In genomic region chr13:49303533-49304252, GRCh38 we compare ENCODE assay signal across 13 cellular contexts. TPM values are rescaled to one million over a fixed set of nuclear protein-coding genes. Genes with fewer than 3 reads are reported as not detected.
DNase-seq lines count a peak whose midpoint lies in the region; ATAC-seq and TF ChIP-seq lines count a peak whose summit lies in the region.
"Had no signal": no experiment of that assay in that cellular context is flagged by ENCODE, and none has a peak within 500 bp of the region (broad histone marks: within the 10 kb centered on the region; RNA-seq: fewer than 3 reads in every experiment).

No MANE protein-coding gene starts in this region.

- H3K9me3 ChIP-seq in Panc1 (ENCODE audit: control insufficient read depth, insufficient read depth, low read depth, low read length) = no peaks in the 10 kb centered on the region
- no peaks in the 10 kb centered on the region for H3K9me3 ChIP-seq in upper lobe of right lung
- H3K9me3 ChIP-seq: ascending aorta had no signal

- no peaks in the 10 kb centered on the region for H3K9me3 Mint-ChIP-seq in neural crest cell
- H3K9me3 Mint-ChIP-seq: activated T-cell treated with anti-CD3 and anti-CD28 coated beads, Interleukin-2, amount 50 U/mL, for 72 hours; stimulated activated naive CD8-positive, alpha-beta T cell treated with anti-CD3 and anti-CD28 coated beads, Interleukin-15, amount 100 ng/mL, for 72 hours had no signal

- BruUV-seq in Panc1 (replicated peaks; lab: Mats Ljungman, UMichigan) = no TSS peak

- POLR2A ChIA-PET in Panc1 (lab: Charles Lee) = no interaction called here

- intact Hi-C loops in Panc1 (cut with micrococcal nuclease; ENCODE audit: unreplicated experiment) (loop anchor here (5.0 kb wide), 1 partner anchor 134 kb away; no protein-coding TSS in a partner anchor), upper lobe of right lung (cut with DNase I) (loop anchor here (10.0 kb wide), 2 partner anchors 141 to 301 kb away; partner anchors contain the start of genes CAB39L and SETDB2)

- TF ChIP-seq CTCF in Panc1 (IDR thresholded peaks at IDR 0.05) (no peak), neural crest cell (conservative IDR thresholded peaks at IDR 0.05) (no peak), upper lobe of right lung (IDR thresholded peaks at IDR 0.05) (no peak)

- peak overlapping the region; percentile 13 for H3K27ac Mint-ChIP-seq in neural crest cell (ENCODE audit: unreplicated experiment)
- H3K27ac Mint-ChIP-seq: activated T-cell treated with anti-CD3 and anti-CD28 coated beads, Interleukin-2, amount 50 U/mL, for 72 hours; progenitor cell of endocrine pancreas had no signal

- CTCF ChIA-PET in Panc1 (lab: Charles Lee) = no interaction called here

- DNase-seq in Panc1 (ENCODE audit: low read depth, low spot score) = no peak
- peak; percentile 71 for DNase-seq in globus pallidus (ENCODE audit: low spot score)
- DNase-seq in neural crest cell (ENCODE audit: low read depth, low spot score) = no peak
- DNase-seq in upper lobe of right lung = no peak
- no peak for DNase-seq in iPS-NIHi7 (ENCODE audit: extremely low spot score)
- DNase-seq: activated CD4-positive, CD25-positive, alpha-beta regulatory T cell treated with anti-CD3 and anti-CD28 coated beads, Interleukin-2, amount 50 U/mL, for 72 hours; activated T-cell treated with anti-CD3 and anti-CD28 coated beads, Interleukin-2, amount 50 U/mL, for 72 hours; stimulated activated naive CD8-positive, alpha-beta T cell treated with anti-CD3 and anti-CD28 coated beads, Interleukin-15, amount 100 ng/mL, for 72 hours had no signal

- H3K36me3 Mint-ChIP-seq in neural crest cell (ENCODE audit: low read depth) = no peaks in the 10 kb centered on the region

- ATAC-seq in Panc1 (0 out of 2 replicates have a peak, but pooled peaks have one; percentile 33), upper lobe of right lung (peak; percentile 2), SK-N-SH treated with all-trans-retinoic acid at 6 μM for 48 hours (no peak), GM18858 (IDR thresholded peaks at IDR 0.05; ENCODE audit: unreplicated experiment) (no peak)
- ATAC-seq: activated T-cell treated with anti-CD3 and anti-CD28 coated beads, Interleukin-2, amount 50 U/mL, for 72 hours; stimulated activated naive CD8-positive, alpha-beta T cell treated with anti-CD3 and anti-CD28 coated beads, Interleukin-15, amount 100 ng/mL, for 72 hours had no signal

- peaks cover 53% of the 10 kb centered on the region for H3K4me1 Mint-ChIP-seq in neural crest cell

- H3K4me1 ChIP-seq in Panc1 (ENCODE audit: control insufficient read depth, insufficient read depth, low read length) = no peaks in the 10 kb centered on the region
- peaks cover 34% of the 10 kb centered on the region for H3K4me1 ChIP-seq in upper lobe of right lung

- H3K4me3 ChIP-seq in Panc1 (ENCODE audit: low read depth in 2 of 2, low read length in 2 of 2) = no peak overlapping the region
- H3K4me3 ChIP-seq in upper lobe of right lung = no peak overlapping the region
- H3K4me3 ChIP-seq: ascending aorta, lung had no signal

- no peaks in the 10 kb centered on the region for H3K36me3 ChIP-seq in Panc1 (ENCODE audit: control insufficient read depth, insufficient read depth, low read length)
- no peaks in the 10 kb centered on the region for H3K36me3 ChIP-seq in upper lobe of right lung
- H3K36me3 ChIP-seq: ascending aorta had no signal

- H3K27ac ChIP-seq in Panc1 (ENCODE audit: low read length) = no peak overlapping the region
- peak overlapping the region; percentile 11 for H3K27ac ChIP-seq in upper lobe of right lung
- H3K27ac ChIP-seq: ascending aorta had no signal

- no peak overlapping the region for H3K4me3 Mint-ChIP-seq in neural crest cell
- H3K4me3 Mint-ChIP-seq: activated T-cell treated with anti-CD3 and anti-CD28 coated beads, Interleukin-2, amount 50 U/mL, for 72 hours; stimulated activated naive CD8-positive, alpha-beta T cell treated with anti-CD3 and anti-CD28 coated beads, Interleukin-15, amount 100 ng/mL, for 72 hours had no signal

- H3K27me3 Mint-ChIP-seq in neural crest cell (ENCODE audit: low read depth) = no peaks in the 10 kb centered on the region
- H3K27me3 Mint-ChIP-seq: stimulated activated naive CD8-positive, alpha-beta T cell treated with anti-CD3 and anti-CD28 coated beads, Interleukin-15, amount 100 ng/mL, for 72 hours had no signal

- in situ Hi-C loops in Panc1 (cut with HindIII; ENCODE audit: low pct_unique_long_range_greater_than_20kb, low sequenced_read_pairs) = no loop called here

- H3K27me3 ChIP-seq in Panc1 (ENCODE audit: control insufficient read depth, insufficient read depth, low read length) = no peaks in the 10 kb centered on the region
- no peaks in the 10 kb centered on the region for H3K27me3 ChIP-seq in upper lobe of right lung
- H3K27me3 ChIP-seq: ascending aorta had no signal

TF ChIP-seq in SK-N-SH treated with all-trans-retinoic acid at 6 μM for 48 hours, 23 proteins besides CTCF, POLR2A, EP300 and RAD21:
- TF ChIP-seq ISL1 (CRISPR knock-in tag; IDR thresholded peaks at IDR 0.05) (no peak), GLIS3 (CRISPR knock-in tag; IDR thresholded peaks at IDR 0.05) (no peak)
TF ChIP-seq in SK-N-SH treated with all-trans-retinoic acid at 6 μM for 48 hours: peak in this region for 0.

RNA-seq across cellular contexts. Expression of gene CDADC1, which starts 56.0 kb away (rescaled TPM):
- 11.8 TPM for total RNA-seq in Panc1 (2021; ENCODE audit: unreplicated experiment)
- polyA plus RNA-seq in Panc1 (2012; ENCODE audit: insufficient read length) = 6.8 TPM
- total RNA-seq in neural crest cell = 13.9 and 15.6 TPM in 2 replicates
- total RNA-seq in upper lobe of right lung = 13.8 TPM

Comparison
In these comparisons a context has a peak if more than half of its experiments do, and no peak if none do; other contexts are left out.
1. ATAC-seq: peak in Panc1 (single experiment) and upper lobe of right lung (single experiment); none in SK-N-SH treated with all-trans-retinoic acid at 6 μM for 48 hours (single experiment) and GM18858 (single experiment).